Comparison of ENCODE assay signal across 9 cellular contexts in genomic region chr1:33111965-33112364, GRCh38. TPM values are rescaled to one million over a fixed set of nuclear protein-coding genes. Genes with fewer than 3 reads are reported as not detected.
DNase-seq lines count a peak whose midpoint lies in the region; ATAC-seq, FAIRE-seq and TF ChIP-seq lines count a peak whose summit lies in the region.
"Had no signal": no experiment of that assay in that cellular context is flagged by ENCODE, and none has a peak within 500 bp of the region (broad histone marks: within the 10 kb centered on the region; RNA-seq: fewer than 3 reads in every experiment).

No MANE protein-coding gene starts in this region.

- FAIRE-seq in H54 (lab: Jason Lieb, UNC) = peak; percentile 84

- WGBS in body of pancreas, 2 donors = 22% methylated on average over 3 of the region's 3 CpGs

- H3K4me1 ChIP-seq in RWPE2 (ENCODE audit: insufficient read depth, poor library complexity, severe bottlenecking) (no peaks in the 10 kb centered on the region), body of pancreas (no peaks in the 10 kb centered on the region)
- H3K4me1 ChIP-seq: adrenal gland had no signal

- TF ChIP-seq CTCF in BJ (IDR thresholded peaks at IDR 0.05; ENCODE audit: insufficient read depth, low read depth, low read length) (peak; percentile 43), RWPE2 (IDR thresholded peaks at IDR 0.05; ENCODE audit: poor library complexity, severe bottlenecking) (peak; percentile 73), body of pancreas (IDR thresholded peaks at IDR 0.05) (peak in 2 of 7 experiments; percentile 6 to 19)

- no peaks in the 10 kb centered on the region for H3K27me3 ChIP-seq in BJ (ENCODE audit: control insufficient read depth, insufficient read depth, low read length)
- H3K27me3 ChIP-seq in RWPE2 (ENCODE audit: insufficient read depth, poor library complexity, severe bottlenecking) = no peaks in the 10 kb centered on the region
- H3K27me3 ChIP-seq in body of pancreas = no peaks in the 10 kb centered on the region
- H3K27me3 ChIP-seq: adrenal gland had no signal

- H3K36me3 ChIP-seq in BJ (ENCODE audit: control insufficient read depth, insufficient read depth, low read length) (no peaks in the 10 kb centered on the region), RWPE2 (ENCODE audit: low read depth) (no peaks in the 10 kb centered on the region), body of pancreas (replicated peaks in 1 of 2; ENCODE audit: insufficient read depth in 1 of 2, low read depth in 2 of 2) (no peaks in the 10 kb centered on the region)
- H3K36me3 ChIP-seq: adrenal gland had no signal

- no peak for DNase-seq in BJ (ENCODE audit: low read depth)
- no peak for DNase-seq in H54 (ENCODE audit: insufficient read length, low spot score)
- no peak for DNase-seq in RWPE2 (ENCODE audit: low spot score)
- peak; percentile 74 for DNase-seq in fibroblast of peridontal ligament (ENCODE audit: extremely low read depth)
- DNase-seq in NCI-H2029 treated with DMSO at 0.1 percent for 48 hours (lab: John Stamatoyannopoulos, UW) = no peak
- no peak for DNase-seq in NCI-H2196 treated with DMSO at 0.1 percent for 48 hours (lab: John Stamatoyannopoulos, UW; ENCODE audit: unreplicated experiment)
- no peak for DNase-seq in activated gamma-delta T cell (lab: John Stamatoyannopoulos, UW)
- DNase-seq in body of pancreas = no peak

- POLR2A ChIA-PET in BJ (lab: Charles Lee) = no interaction called here

- H3K27ac ChIP-seq in RWPE2 (ENCODE audit: poor library complexity, severe bottlenecking) (no peak overlapping the region), body of pancreas (no peak overlapping the region)
- H3K27ac ChIP-seq: adrenal gland had no signal

- H3K9me3 ChIP-seq in RWPE2 (ENCODE audit: severe bottlenecking) (no peaks in the 10 kb centered on the region), body of pancreas (no peaks in the 10 kb centered on the region)

- H3K4me3 ChIP-seq in BJ (ENCODE audit: low read depth, low read length) (no peak overlapping the region), RWPE2 (ENCODE audit: severe bottlenecking) (no peak overlapping the region), body of pancreas (no peak overlapping the region)
- H3K4me3 ChIP-seq: adrenal gland had no signal

- ATAC-seq in RWPE2 (ENCODE audit: low read depth) = peak; percentile 59; the same call in 1 of the 3 replicates
- no peak for ATAC-seq in body of pancreas

- TF ChIP-seq POLR2A in H54 (IDR thresholded peaks at IDR 0.05; ENCODE audit: low read depth, low read length) (no peak), body of pancreas (IDR thresholded peaks at IDR 0.05) (no peak)

- CTCF ChIA-PET in BJ (lab: Yijun Ruan, JAX) = no interaction called here

- intact Hi-C loops in body of pancreas (cut with DNase I) = no loop called here

RNA-seq across cellular contexts. Expression of gene AZIN2, which starts 31.0 kb away (rescaled TPM):
- polyA plus RNA-seq in BJ (2011; rRNA removed) = 3.0 and 6.4 TPM in 2 replicates
- 2.9 and 3.6 TPM in 2 replicates for polyA minus RNA-seq in BJ (2011; rRNA and poly(A)+ RNA removed)
- total RNA-seq in body of pancreas = 1 to 10 TPM; 1.0 to 1.6 TPM
